16 cellular contexts compared by ENCODE assay signal in genomic region chr9:86602715-86603114, GRCh38.
DNase-seq lines count a peak whose midpoint lies in the region; ATAC-seq, FAIRE-seq and TF ChIP-seq lines count a peak whose summit lies in the region.
"Had no signal": no experiment of that assay in that cellular context is flagged by ENCODE, and none has a peak within 500 bp of the region (broad histone marks: within the 10 kb centered on the region; RNA-seq: fewer than 3 reads in every experiment).

No MANE protein-coding gene starts in this region.

- H3K36me3 ChIP-seq in endodermal cell (ENCODE audit: control insufficient read depth, insufficient read depth, low read length) = no peaks in the 10 kb centered on the region

- CTCF ChIA-PET in A549 (lab: Yijun Ruan, JAX) = no interaction called here

- H3K27me3 ChIP-seq in endodermal cell (ENCODE audit: control insufficient read depth, insufficient read depth, low read length, poor library complexity, severe bottlenecking) = no peaks in the 10 kb centered on the region

- POLR2A ChIA-PET in A549 (lab: Yijun Ruan, JAX) = no interaction called here

- no peak for TF ChIP-seq EP300 in A549 (IDR thresholded peaks at IDR 0.05)

- H3K4me2 ChIP-seq in A549 = no peak overlapping the region

- no peak for TF ChIP-seq POLR2A in A549 (IDR thresholded peaks at IDR 0.05; ENCODE audit: low read length)

- H3K4me3 ChIP-seq in A549 = no peak overlapping the region
- no peak overlapping the region for H3K4me3 ChIP-seq in endodermal cell (ENCODE audit: low read length)

- H3K4me1 Mint-ChIP-seq in endodermal cell = peaks cover 62% of the 10 kb centered on the region
- H3K4me1 Mint-ChIP-seq in osteocyte (ENCODE audit: unreplicated experiment) = peaks cover 77% of the 10 kb centered on the region

- no peak overlapping the region for H3K9ac ChIP-seq in endodermal cell (ENCODE audit: extremely low read depth, low read length, poor library complexity, severe bottlenecking)

- H3K27ac ChIP-seq in A549 = no peak overlapping the region
- no peak overlapping the region for H3K27ac ChIP-seq in endodermal cell (ENCODE audit: low read depth, low read length)

- ATAC-seq in A549 (no peak), GM19328 (IDR thresholded peaks at IDR 0.05; ENCODE audit: unreplicated experiment) (no peak)

- no peak overlapping the region for H3K4me3 Mint-ChIP-seq in endodermal cell
- no peak overlapping the region for H3K4me3 Mint-ChIP-seq in osteocyte (ENCODE audit: unreplicated experiment)
- H3K4me3 Mint-ChIP-seq: H9 had no signal

- TF ChIP-seq CTCF in A549 (IDR thresholded peaks at IDR 0.05) = no peak
- no peak for TF ChIP-seq CTCF in endodermal cell (conservative IDR thresholded peaks at IDR 0.05)
- no peak for TF ChIP-seq CTCF in osteocyte (IDR thresholded peaks at IDR 0.05)

- no peaks in the 10 kb centered on the region for H3K9me3 ChIP-seq in A549
- H3K9me3 ChIP-seq in endodermal cell (ENCODE audit: control insufficient read depth, low read length) = peaks cover 11% of the 10 kb centered on the region

- H3K27ac Mint-ChIP-seq in endodermal cell (peak overlapping the region; percentile 55), osteocyte (ENCODE audit: unreplicated experiment) (peak overlapping the region; percentile 79)

- DNase-seq in A549 (ENCODE audit: low read depth in 1 of 2, low spot score in 1 of 2) (no peak), HT-29 (ENCODE audit: low spot score) (peak; percentile 39), endodermal cell (no peak), osteocyte (ENCODE audit: extremely low spot score, unreplicated experiment) (no peak), T-helper 9 cell (no peak)
- no peak for DNase-seq in activated CD4-positive, alpha-beta T cell treated with anti-CD3 and anti-CD28 coated beads for 1 hour
- DNase-seq in activated CD4-positive, alpha-beta T cell treated with anti-CD3 and anti-CD28 coated beads for 48 hours = no peak
- DNase-seq: 8988T; C1 segment of cervical spinal cord; H9; NCI-H187 treated with DMSO at 0.1 percent for 48 hours; NCI-H446 treated with DMSO at 0.1 percent for 48 hours; NK-92 treated with Interleukin-12 subunit alpha and Interleukin-12 subunit beta, amount 100 ng/mL, for 24 hours had no signal

- no peaks in the 10 kb centered on the region for H3K4me1 ChIP-seq in A549
- H3K4me1 ChIP-seq in endodermal cell (ENCODE audit: control insufficient read depth, insufficient read depth, low read length) = peaks cover 17% of the 10 kb centered on the region

- no peak for TF ChIP-seq RAD21 in A549 (conservative IDR thresholded peaks at IDR 0.05 in 1 of 2, IDR thresholded peaks at IDR 0.05 in 1 of 2)

- FAIRE-seq in A549 (lab: Jason Lieb, UNC) = no peak
- FAIRE-seq: GM19239, HTR-8/SVneo had no signal

- no peaks in the 10 kb centered on the region for H3K27me3 Mint-ChIP-seq in endodermal cell (ENCODE audit: insufficient read depth)
- no peaks in the 10 kb centered on the region for H3K27me3 Mint-ChIP-seq in osteocyte (ENCODE audit: unreplicated experiment)

- H3K9me3 Mint-ChIP-seq in endodermal cell = peaks cover 5% of the 10 kb centered on the region
- no peaks in the 10 kb centered on the region for H3K9me3 Mint-ChIP-seq in osteocyte (ENCODE audit: unreplicated experiment)
- H3K9me3 Mint-ChIP-seq: H9 had no signal

- H3K36me3 Mint-ChIP-seq in endodermal cell (ENCODE audit: low read depth) = peaks cover 3% of the 10 kb centered on the region
- H3K36me3 Mint-ChIP-seq in osteocyte (ENCODE audit: unreplicated experiment) = no peaks in the 10 kb centered on the region

TF ChIP-seq in A549, 52 proteins besides CTCF, POLR2A, EP300 and RAD21:
- peak; percentile 12 for TF ChIP-seq MAFK (IDR thresholded peaks at IDR 0.05; ENCODE audit: partially characterized antibody)
- TF ChIP-seq TP53 (CRISPR knock-in tag; IDR thresholded peaks at IDR 0.05) = no peak
